In the genomic region with DNA sequence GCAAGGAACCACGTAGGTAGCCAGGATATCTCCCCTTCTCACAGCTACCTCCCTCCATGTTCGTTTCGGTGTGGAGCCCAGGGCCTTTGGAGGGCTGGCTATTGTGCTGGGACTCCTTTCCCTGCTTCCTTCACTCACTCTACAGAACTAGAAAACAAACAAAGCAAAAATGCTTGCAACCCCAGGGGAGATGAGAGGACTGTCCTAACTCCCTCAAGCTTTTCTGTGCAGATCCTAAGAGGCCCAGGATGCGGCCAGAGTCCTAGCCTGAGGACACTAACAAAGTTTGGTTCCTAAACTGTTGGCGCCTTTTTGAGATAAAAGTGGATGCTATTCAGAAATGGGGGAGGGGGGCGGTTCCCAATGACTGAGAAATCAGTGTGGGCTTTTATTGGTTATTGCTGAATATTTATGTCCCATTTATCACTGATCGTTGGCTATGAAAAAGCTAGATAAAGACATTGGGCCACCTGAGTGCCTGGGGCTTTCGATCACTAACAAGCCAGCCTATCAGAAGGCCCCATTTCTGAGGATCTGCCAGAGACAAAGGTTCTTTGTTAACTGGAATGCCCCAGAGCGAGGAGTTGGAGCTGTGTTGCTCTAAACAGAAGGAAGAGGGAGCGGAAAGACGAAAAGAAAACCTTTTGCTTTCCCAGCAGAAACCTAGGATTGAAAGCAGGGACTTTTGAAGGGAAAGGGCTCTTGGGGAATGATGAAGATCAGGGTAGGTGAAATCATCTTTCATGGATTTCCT, we compare ENCODE assay signal across 16 cellular contexts.
DNase-seq lines count a peak whose midpoint lies in the region; ATAC-seq and TF ChIP-seq lines count a peak whose summit lies in the region.
"Had no signal": no experiment of that assay in that cellular context is flagged by ENCODE, and none has a peak within 500 bp of the region (broad histone marks: within the 10 kb centered on the region; RNA-seq: fewer than 3 reads in every experiment).

No MANE protein-coding gene starts in this region.

- intact Hi-C loops in CD4-positive, alpha-beta memory T cell (cut with micrococcal nuclease), result no loop called here

- H3K27ac Mint-ChIP-seq in nephron progenitor cell, result peak overlapping the region; percentile 31
- no peak overlapping the region for H3K27ac Mint-ChIP-seq in CD4-positive, alpha-beta memory T cell
- no peak overlapping the region for H3K27ac Mint-ChIP-seq in activated T-helper 17 cell treated with anti-CD3 and anti-CD28 coated beads, Interleukin-2, amount 50 U/mL, for 72 hours
- H3K27ac Mint-ChIP-seq: activated naive CD8-positive, alpha-beta T cell; naive thymus-derived CD4-positive, alpha-beta T cell had no signal

- H3K4me3 Mint-ChIP-seq in nephron progenitor cell, result no peak overlapping the region
- H3K4me3 Mint-ChIP-seq in CD4-positive, alpha-beta memory T cell, result no peak overlapping the region
- H3K4me3 Mint-ChIP-seq in activated T-helper 17 cell treated with anti-CD3 and anti-CD28 coated beads, Interleukin-2, amount 50 U/mL, for 72 hours, result no peak overlapping the region
- H3K4me3 Mint-ChIP-seq: activated naive CD8-positive, alpha-beta T cell; naive thymus-derived CD4-positive, alpha-beta T cell had no signal

- TF ChIP-seq CTCF in OCI-LY3 (IDR thresholded peaks at IDR 0.05; ENCODE audit: low read depth, low read length) (no peak), nephron progenitor cell (IDR thresholded peaks at IDR 0.05) (no peak)

- H4K20me1 ChIP-seq in BLaER1 treated with 17β-estradiol and CSF1 and Interleukin-3, amounts not matched to agents 10 nM and 100 nM, result no peaks in the 10 kb centered on the region
- H4K20me1 ChIP-seq in OCI-LY3 (ENCODE audit: insufficient read depth, low read length), result no peaks in the 10 kb centered on the region

- no peaks in the 10 kb centered on the region for H3K9me3 ChIP-seq in BLaER1 treated with 17β-estradiol and CSF1 and Interleukin-3, amounts not matched to agents 10 nM and 100 nM (replicated peaks in 1 of 11)
- no peaks in the 10 kb centered on the region for H3K9me3 ChIP-seq in OCI-LY3 (ENCODE audit: insufficient read depth, low read length)
- H3K9me3 ChIP-seq in CD4-positive, alpha-beta memory T cell (ENCODE audit: control insufficient read depth in 1 of 2, low read length in 2 of 2), result no peaks in the 10 kb centered on the region
- H3K9me3 ChIP-seq: thyroid gland had no signal

- no peak for ATAC-seq in activated T-helper 17 cell treated with anti-CD3 and anti-CD28 coated beads, Interleukin-2, amount 50 U/mL, for 72 hours (replicated peaks)
- ATAC-seq: naive thymus-derived CD4-positive, alpha-beta T cell; Panc1 had no signal

- H3K4me3 ChIP-seq in BLaER1 treated with 17β-estradiol and CSF1 and Interleukin-3, amounts not matched to agents 10 nM and 100 nM, result no peak overlapping the region
- H3K4me3 ChIP-seq in OCI-LY3 (ENCODE audit: low read length), result no peak overlapping the region
- H3K4me3 ChIP-seq in CD4-positive, alpha-beta memory T cell (ENCODE audit: low read length in 2 of 2), result no peak overlapping the region
- H3K4me3 ChIP-seq: thyroid gland had no signal

- no peaks in the 10 kb centered on the region for H3K36me3 ChIP-seq in BLaER1 treated with 17β-estradiol and CSF1 and Interleukin-3, amounts not matched to agents 10 nM and 100 nM
- H3K36me3 ChIP-seq in OCI-LY3 (replicated peaks; ENCODE audit: low read depth, low read length), result no peaks in the 10 kb centered on the region
- no peaks in the 10 kb centered on the region for H3K36me3 ChIP-seq in CD4-positive, alpha-beta memory T cell (ENCODE audit: insufficient read depth, low read length)
- H3K36me3 ChIP-seq: thyroid gland, WERI-Rb-1 had no signal

- POLR2A ChIA-PET in CD4-positive, alpha-beta memory T cell (lab: Charles Lee; ENCODE audit: partially characterized antibody), result no interaction called here

- H3K27me3 Mint-ChIP-seq in nephron progenitor cell (ENCODE audit: low read depth, poor library complexity), result peaks cover 5% of the 10 kb centered on the region
- H3K27me3 Mint-ChIP-seq in CD4-positive, alpha-beta memory T cell, result peaks cover 2 to 3% of the 10 kb centered on the region in 2 donors
- H3K27me3 Mint-ChIP-seq in activated T-helper 17 cell treated with anti-CD3 and anti-CD28 coated beads, Interleukin-2, amount 50 U/mL, for 72 hours, result peaks cover 16% of the 10 kb centered on the region

- H3K36me3 Mint-ChIP-seq in nephron progenitor cell (ENCODE audit: low read depth), result no peaks in the 10 kb centered on the region
- no peaks in the 10 kb centered on the region for H3K36me3 Mint-ChIP-seq in CD4-positive, alpha-beta memory T cell
- no peaks in the 10 kb centered on the region for H3K36me3 Mint-ChIP-seq in activated T-helper 17 cell treated with anti-CD3 and anti-CD28 coated beads, Interleukin-2, amount 50 U/mL, for 72 hours (ENCODE audit: low read depth)
- H3K36me3 Mint-ChIP-seq: activated naive CD8-positive, alpha-beta T cell; naive thymus-derived CD4-positive, alpha-beta T cell had no signal

- H2AFZ ChIP-seq in OCI-LY3 (ENCODE audit: low read depth, low read length), result no peak overlapping the region

- DNase-seq in globus pallidus (ENCODE audit: low spot score) (peak; percentile 84), nephron progenitor cell (no peak), KG1 (lab: John Stamatoyannopoulos, UW) (no peak), COR-L47 (lab: John Stamatoyannopoulos, UW) (no peak)
- DNase-seq in CD4-positive, alpha-beta memory T cell, result no peak
- DNase-seq: effector memory CD4-positive, alpha-beta T cell; naive thymus-derived CD4-positive, alpha-beta T cell; NCI-H187; NCI-H524 treated with DMSO at 0.1 percent for 48 hours; thyroid gland; WERI-Rb-1 had no signal

- CTCF ChIA-PET in CD4-positive, alpha-beta memory T cell (lab: Charles Lee; ENCODE audit: partially characterized antibody), result no interaction called here

- no peak overlapping the region; a peak in 1 of 22 replicates for H3K9ac ChIP-seq in BLaER1 treated with 17β-estradiol and CSF1 and Interleukin-3, amounts not matched to agents 10 nM and 100 nM
- no peak overlapping the region for H3K9ac ChIP-seq in OCI-LY3 (ENCODE audit: low read length)

- H3K4me2 ChIP-seq in BLaER1 treated with 17β-estradiol and CSF1 and Interleukin-3, amounts not matched to agents 10 nM and 100 nM, result peak overlapping the region; percentile 35 to 56 (median 51); a peak in 21 of 22 replicates
- H3K4me2 ChIP-seq in OCI-LY3 (ENCODE audit: low read length), result peak overlapping the region; percentile 42

- H3K27ac ChIP-seq in BLaER1 treated with 17β-estradiol and CSF1 and Interleukin-3, amounts not matched to agents 10 nM and 100 nM, result no peak overlapping the region
- H3K27ac ChIP-seq in OCI-LY3 (ENCODE audit: low read length), result no peak overlapping the region
- no peak overlapping the region for H3K27ac ChIP-seq in CD4-positive, alpha-beta memory T cell (ENCODE audit: low read depth, low read length)
- H3K27ac ChIP-seq: thyroid gland, WERI-Rb-1 had no signal

- no peaks in the 10 kb centered on the region for H3K27me3 ChIP-seq in BLaER1 treated with 17β-estradiol and CSF1 and Interleukin-3, amounts not matched to agents 10 nM and 100 nM
- H3K27me3 ChIP-seq in OCI-LY3 (ENCODE audit: low read depth, low read length), result no peaks in the 10 kb centered on the region
- no peaks in the 10 kb centered on the region for H3K27me3 ChIP-seq in CD4-positive, alpha-beta memory T cell (ENCODE audit: insufficient read depth, low read length)
- H3K27me3 ChIP-seq: thyroid gland had no signal

- peaks cover 12 to 19% (median 16%) of the 10 kb centered on the region in 10 experiments; a peak in 19 of 20 replicates for H3K4me1 ChIP-seq in BLaER1 treated with 17β-estradiol and CSF1 and Interleukin-3, amounts not matched to agents 10 nM and 100 nM
- peaks cover 25% of the 10 kb centered on the region for H3K4me1 ChIP-seq in OCI-LY3 (ENCODE audit: low read length)
- H3K4me1 ChIP-seq in CD4-positive, alpha-beta memory T cell (ENCODE audit: insufficient read depth, low read length), result no peaks in the 10 kb centered on the region
- H3K4me1 ChIP-seq: thyroid gland had no signal

- H3K9me3 Mint-ChIP-seq in nephron progenitor cell, result no peaks in the 10 kb centered on the region
- H3K9me3 Mint-ChIP-seq in CD4-positive, alpha-beta memory T cell, result no peaks in the 10 kb centered on the region
- H3K9me3 Mint-ChIP-seq in activated T-helper 17 cell treated with anti-CD3 and anti-CD28 coated beads, Interleukin-2, amount 50 U/mL, for 72 hours, result no peaks in the 10 kb centered on the region
- H3K9me3 Mint-ChIP-seq: naive thymus-derived CD4-positive, alpha-beta T cell had no signal

- H3K4me1 Mint-ChIP-seq in nephron progenitor cell, result peaks cover 22% of the 10 kb centered on the region
- no peaks in the 10 kb centered on the region for H3K4me1 Mint-ChIP-seq in CD4-positive, alpha-beta memory T cell
- no peaks in the 10 kb centered on the region for H3K4me1 Mint-ChIP-seq in activated T-helper 17 cell treated with anti-CD3 and anti-CD28 coated beads, Interleukin-2, amount 50 U/mL, for 72 hours
- H3K4me1 Mint-ChIP-seq: naive thymus-derived CD4-positive, alpha-beta T cell had no signal

- H3K79me2 ChIP-seq in OCI-LY3 (ENCODE audit: low read length), result no peaks in the 10 kb centered on the region
